21 cellular contexts compared by ENCODE assay signal in the genomic region with DNA sequence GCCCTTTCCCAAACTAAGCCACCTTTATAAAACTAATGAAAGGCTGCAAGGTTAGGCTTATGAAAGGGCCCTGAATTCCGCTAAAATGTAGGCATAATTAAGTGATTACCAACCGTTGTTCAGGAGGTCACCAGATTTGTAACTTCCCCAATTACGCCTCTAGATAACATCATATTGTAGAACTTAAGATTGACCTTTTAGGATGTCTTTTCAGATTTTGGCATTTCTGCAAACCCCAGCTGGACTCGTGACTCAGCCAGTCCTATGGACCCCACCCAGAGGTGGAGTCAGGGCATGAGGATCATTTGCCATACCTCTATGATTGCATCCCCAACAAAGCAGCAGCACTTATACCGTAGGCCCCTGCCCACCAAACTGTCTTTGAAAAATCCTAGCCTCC. TPM values are rescaled to one million over a fixed set of nuclear protein-coding genes. Genes with fewer than 3 reads are reported as not detected.
DNase-seq lines count a peak whose midpoint lies in the region; FAIRE-seq and TF ChIP-seq lines count a peak whose summit lies in the region.
"Had no signal": no experiment of that assay in that cellular context is flagged by ENCODE, and none has a peak within 500 bp of the region (broad histone marks: within the 10 kb centered on the region; RNA-seq: fewer than 3 reads in every experiment).

No MANE protein-coding gene starts in this region.

- intact Hi-C loops in MCF 10A (cut with micrococcal nuclease) (no loop called here), breast epithelium (cut with DNase I; ENCODE audit: low total_unique reads) (no loop called here)

- no peaks in the 10 kb centered on the region for H3K9me3 ChIP-seq in breast epithelium

- no peaks in the 10 kb centered on the region for H3K9me3 Mint-ChIP-seq in MCF 10A (ENCODE audit: unreplicated experiment)
- H3K9me3 Mint-ChIP-seq: CD8-positive, alpha-beta T cell; GM23338 had no signal

- no peak overlapping the region for H3K4me3 ChIP-seq in breast epithelium
- H3K4me3 ChIP-seq in epithelial cell of esophagus (ENCODE audit: low read length) = no peak overlapping the region
- H3K4me3 ChIP-seq: GM12878, GM23338 had no signal

- POLR2A ChIA-PET in MCF 10A (lab: Yijun Ruan, JAX) = interaction anchor here (1.2 to 1.7 kb wide), 2 partner anchors 11 to 70 kb away, joined by 3 read pairs; a partner anchor contains a TSS

- no peaks in the 10 kb centered on the region for H3K36me3 Mint-ChIP-seq in MCF 10A (ENCODE audit: insufficient read depth, unreplicated experiment)

- H3K27me3 ChIP-seq in breast epithelium = no peaks in the 10 kb centered on the region

- CTCF ChIA-PET in MCF 10A (lab: Yijun Ruan, JAX) = interaction anchor here (0.6 to 2.5 kb wide), 7 partner anchors 17 to 111 kb away, joined by 3 to 8 read pairs (median 4); no protein-coding TSS in a partner anchor

- no peak overlapping the region for H3K27ac Mint-ChIP-seq in MCF 10A (ENCODE audit: low read depth, unreplicated experiment)
- H3K27ac Mint-ChIP-seq: CD8-positive, alpha-beta T cell; GM23338 had no signal

- H3K27ac ChIP-seq in breast epithelium = no peak overlapping the region
- no peak overlapping the region for H3K27ac ChIP-seq in caudate nucleus (ENCODE audit: low read depth, low read length)
- H3K27ac ChIP-seq: KMS-11 had no signal

- no peak for TF ChIP-seq CTCF in MCF 10A (IDR thresholded peaks at IDR 0.05; ENCODE audit: unreplicated experiment)
- no peak for TF ChIP-seq CTCF in breast epithelium (IDR thresholded peaks at IDR 0.05)
- TF ChIP-seq CTCF in epithelial cell of esophagus (IDR thresholded peaks at IDR 0.05; ENCODE audit: insufficient read depth, low read depth, low read length, missing control alignments) = no peak

- DNase-seq in MCF 10A (ENCODE audit: unreplicated experiment) (peak; percentile 10), breast epithelium (ENCODE audit: low spot score in 2 of 2) (no peak), OCI-M1 (lab: John Stamatoyannopoulos, UW) (peak; percentile 71), epithelial cell of esophagus (ENCODE audit: low read depth) (peak; percentile 22), urothelium cell line (ENCODE audit: low spot score) (no peak), NCI-H1694 treated with DMSO at 0.1 percent for 48 hours (lab: John Stamatoyannopoulos, UW) (no peak), ureter (ENCODE audit: low spot score) (no peak), caudate nucleus (lab: John Stamatoyannopoulos, UW) (no peak)
- DNase-seq: 8988T; CD8-positive, alpha-beta T cell; MM.1S; NCI-H1417; NCI-H2029; NCI-H2171; NCI-H446; NCI-H69; NK-92 treated with Interleukin-12 subunit alpha and Interleukin-12 subunit beta, amount 100 ng/mL, for 24 hours had no signal

- peaks cover 0 to 6% of the 10 kb centered on the region in 2 donors for H3K4me1 ChIP-seq in breast epithelium

- H3K4me1 Mint-ChIP-seq in MCF 10A (ENCODE audit: insufficient read depth, unreplicated experiment) = peaks cover 13% of the 10 kb centered on the region

- no peak overlapping the region for H3K4me3 Mint-ChIP-seq in MCF 10A (ENCODE audit: unreplicated experiment)
- H3K4me3 Mint-ChIP-seq: CD8-positive, alpha-beta T cell; GM23338 had no signal

- no peaks in the 10 kb centered on the region for H3K36me3 ChIP-seq in breast epithelium

- BruUV-seq in MCF 10A (replicated peaks; lab: Mats Ljungman, UMichigan) = no TSS peak

- FAIRE-seq in urothelium cell line (lab: Jason Lieb, UNC) = peak; percentile 55
- FAIRE-seq: GM12878, GM18507 had no signal

- TF ChIP-seq POLR2A in breast epithelium (IDR thresholded peaks at IDR 0.05) = no peak

- no peaks in the 10 kb centered on the region for H3K27me3 Mint-ChIP-seq in MCF 10A (ENCODE audit: insufficient read depth, unreplicated experiment)

RNA-seq across cellular contexts. Expression of a gene that starts 3.7 kb away (rescaled TPM):
- total RNA-seq in MCF 10A (2022) (14.4 and 15.4 TPM in 2 replicates), breast epithelium (10 to 100 TPM; 28.3 to 67.5 (median 63.7) TPM), ureter (95.9 TPM)

RNA-seq across cellular contexts. Expression of a gene that starts 38.6 kb away (rescaled TPM):
- 6.0 and 11.5 TPM in 2 replicates for total RNA-seq in MCF 10A (2022)
- 100 to 1,000 TPM; 307 to 959 (median 622) TPM for total RNA-seq in breast epithelium
- total RNA-seq in ureter = 293 TPM

RNA-seq across cellular contexts. Expression of a gene that starts 51.2 kb away (rescaled TPM):
- total RNA-seq in MCF 10A (2022) (66.5 and 93.8 TPM in 2 replicates), breast epithelium (10 to 100 TPM; 29.6 to 52.0 (median 49.5) TPM), ureter (68.0 TPM)

RNA-seq across cellular contexts. Expression of a gene that starts 51.5 kb away (rescaled TPM):
- total RNA-seq in MCF 10A (2022) (249 and 305 TPM in 2 replicates), breast epithelium (100 to 1,000 TPM; 194 to 237 (median 221) TPM), ureter (221 TPM)

Comparison
In these comparisons a context has a peak if more than half of its experiments do, and no peak if none do; other contexts are left out.
1. DNase-seq: peak in MCF 10A (single experiment), OCI-M1 (single experiment) and epithelial cell of esophagus (single experiment); none in breast epithelium (0 of 2), urothelium cell line (single experiment), NCI-H1694 treated with DMSO at 0.1 percent for 48 hours (single experiment), ureter (single experiment) and caudate nucleus (0 of 61).
2. RNA of a gene that starts 38.6 kb away (total RNA-seq): 307 to 959 TPM in breast epithelium and 293 TPM in ureter (single experiment); 6.0 to 11.5 TPM in MCF 10A; every median in the first group is over 10 times any median in the second.